ENCODE assay signal across 8 cellular contexts in the genomic region with DNA sequence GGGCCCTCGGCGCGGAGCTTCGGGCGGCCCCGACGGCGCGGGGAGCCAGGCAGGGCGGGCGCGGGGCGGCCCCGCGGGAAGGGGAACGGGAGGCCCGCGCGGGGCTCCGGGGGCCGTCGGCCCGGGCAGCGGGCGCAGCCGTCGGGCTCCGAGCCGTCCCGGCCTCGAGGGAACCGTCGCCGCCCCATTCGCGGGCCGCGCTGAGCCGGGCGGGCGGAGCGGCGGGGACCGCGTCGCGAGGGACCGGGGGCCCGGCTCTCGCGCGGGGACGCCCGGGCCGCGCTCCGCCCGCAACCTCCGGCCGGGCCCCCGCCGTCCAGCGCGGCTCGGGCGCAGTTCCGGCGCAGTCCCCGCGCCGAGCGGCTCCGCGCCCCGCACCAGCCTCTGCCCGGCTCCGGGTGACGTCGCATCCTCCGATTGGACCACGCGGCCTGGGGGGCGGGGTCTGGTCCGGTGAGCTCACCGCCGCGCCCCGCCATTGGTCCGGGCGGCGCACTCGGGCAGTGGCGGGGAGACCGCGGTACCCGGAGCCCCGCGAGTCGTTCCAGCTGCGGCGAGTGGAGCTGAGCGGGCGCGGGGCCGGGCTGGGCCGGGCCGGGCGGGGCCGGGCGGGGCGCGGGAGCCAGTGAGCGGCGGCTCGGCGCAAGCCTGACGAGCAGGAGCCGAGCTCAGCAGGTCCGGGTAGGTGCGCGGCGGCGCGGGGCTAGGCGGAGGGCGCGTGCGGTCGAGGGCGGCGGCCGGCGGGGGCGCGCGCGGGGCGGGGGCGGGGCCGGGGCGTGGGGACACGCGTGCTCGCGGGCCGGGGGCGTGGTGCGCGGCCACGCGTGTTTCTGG.
DNase-seq lines count a peak whose midpoint lies in the region; ATAC-seq and TF ChIP-seq lines count a peak whose summit lies in the region.

No MANE protein-coding gene starts in this region.

- H3K79me2 ChIP-seq in OCI-LY7 (ENCODE audit: insufficient read depth, low read depth, low read length) = no peaks in the 10 kb centered on the region

- peaks cover 44% of the 10 kb centered on the region for H3K27me3 Mint-ChIP-seq in activated CD4-positive, alpha-beta T cell treated with anti-CD3 and anti-CD28 coated beads for 36 hours
- H3K27me3 Mint-ChIP-seq in chondrocyte (ENCODE audit: low read depth) = peaks cover 3% of the 10 kb centered on the region

- peaks cover 18% of the 10 kb centered on the region for H3K4me1 Mint-ChIP-seq in activated CD4-positive, alpha-beta T cell treated with anti-CD3 and anti-CD28 coated beads for 36 hours
- peaks cover 8% of the 10 kb centered on the region for H3K4me1 Mint-ChIP-seq in chondrocyte (ENCODE audit: low read depth)

- ATAC-seq in GM18502 (IDR thresholded peaks at IDR 0.05; ENCODE audit: poor library complexity, unreplicated experiment) (peak; percentile 98), HG02885 (IDR thresholded peaks at IDR 0.05; ENCODE audit: poor library complexity, unreplicated experiment) (peak; percentile 95), left colon (peak; percentile 99)
- peak; percentile 98 for ATAC-seq in activated CD4-positive, alpha-beta T cell treated with anti-CD3 and anti-CD28 coated beads for 36 hours

- H3K9me3 ChIP-seq in OCI-LY7 (ENCODE audit: low read length) = no peaks in the 10 kb centered on the region

- BruUV-seq in OCI-LY7 (replicated peaks; lab: Mats Ljungman, UMichigan) = no TSS peak

- H3K27ac ChIP-seq in OCI-LY7 (ENCODE audit: low read depth, low read length, poor library complexity, severe bottlenecking) = no peak overlapping the region

- no peaks in the 10 kb centered on the region for H3K4me1 ChIP-seq in OCI-LY7 (ENCODE audit: insufficient read depth, low read length, poor library complexity, severe bottlenecking)

- H3K4me2 ChIP-seq in OCI-LY7 (ENCODE audit: low read length) = no peak overlapping the region

- no peak overlapping the region for H2AFZ ChIP-seq in OCI-LY7 (ENCODE audit: low read length)

- POLR2A ChIA-PET in activated CD4-positive, alpha-beta T cell treated with anti-CD3 and anti-CD28 coated beads for 36 hours (lab: Charles Lee) = interaction anchor here (0.5 to 1.2 kb wide), 2 partner anchors 9 to 240 kb away, joined by 3 to 5 read pairs; no protein-coding TSS in a partner anchor
- POLR2A ChIA-PET in OCI-LY7 (lab: Charles Lee) = no interaction called here

- no peaks in the 10 kb centered on the region for H4K20me1 ChIP-seq in OCI-LY7 (ENCODE audit: insufficient read depth, low read length)

- no peak overlapping the region for H3K27ac Mint-ChIP-seq in activated CD4-positive, alpha-beta T cell treated with anti-CD3 and anti-CD28 coated beads for 36 hours
- no peak overlapping the region for H3K27ac Mint-ChIP-seq in chondrocyte (ENCODE audit: unreplicated experiment)

- intact Hi-C loops in activated CD4-positive, alpha-beta T cell treated with anti-CD3 and anti-CD28 coated beads for 36 hours (cut with DNase I, micrococcal nuclease) = loop anchor here in 1 of 2 experiments (1.0 to 10.0 kb wide), 5 partner anchors 24 to 920 kb away; partner anchors contain the start of genes CAMTA1 and VAMP3
- intact Hi-C loops in left colon (cut with DNase I, micrococcal nuclease) (no loop called here), OCI-LY7 (cut with micrococcal nuclease; ENCODE audit: unreplicated experiment) (no loop called here)

- CTCF ChIA-PET in activated CD4-positive, alpha-beta T cell treated with anti-CD3 and anti-CD28 coated beads for 36 hours (lab: Charles Lee) = interaction anchor here (0.7 to 1.4 kb wide), 8 partner anchors 19 to 141 kb away, joined by 3 to 7 read pairs (median 4); no protein-coding TSS in a partner anchor
- CTCF ChIA-PET in OCI-LY7 (lab: Charles Lee; ENCODE audit: unreplicated experiment) = no interaction called here

- H3K36me3 ChIP-seq in OCI-LY7 (ENCODE audit: insufficient read depth, low read length) = no peaks in the 10 kb centered on the region

- TF ChIP-seq CTCF in chondrocyte (IDR thresholded peaks at IDR 0.05) (no peak), OCI-LY7 (conservative IDR thresholded peaks at IDR 0.05; ENCODE audit: low read length) (no peak)

- no peak overlapping the region for H3K4me3 ChIP-seq in OCI-LY7 (ENCODE audit: low read depth, low read length, poor library complexity, severe bottlenecking)

- peak; percentile 46 for DNase-seq in NCI-H2081 treated with DMSO at 0.1 percent for 48 hours (lab: John Stamatoyannopoulos, UW)
- peak; percentile 95 for DNase-seq in activated CD4-positive, alpha-beta T cell treated with anti-CD3 and anti-CD28 coated beads for 36 hours
- DNase-seq in chondrocyte (ENCODE audit: low spot score) = peak; percentile 95
- DNase-seq in left colon = peak; percentile 89 to 94
- DNase-seq in stimulated activated CD4-positive, alpha-beta T cell treated with anti-CD3 and anti-CD28 coated beads, Interleukin-1b, Interleukin-23, amount 100 ng/mL, for 24 hours (ENCODE audit: low read depth in 4 of 4, low spot score in 1 of 4) = peak; percentile 76 to 92 (median 88)
- no peak for DNase-seq in OCI-LY7 (ENCODE audit: low spot score)

- H3K9me2 ChIP-seq in OCI-LY7 (ENCODE audit: insufficient read depth, low read length) = no peaks in the 10 kb centered on the region

- peaks cover 2% of the 10 kb centered on the region for H3K36me3 Mint-ChIP-seq in activated CD4-positive, alpha-beta T cell treated with anti-CD3 and anti-CD28 coated beads for 36 hours (ENCODE audit: low read depth)
- peaks cover 1% of the 10 kb centered on the region for H3K36me3 Mint-ChIP-seq in chondrocyte (ENCODE audit: low read depth)

- H3K4me3 Mint-ChIP-seq in activated CD4-positive, alpha-beta T cell treated with anti-CD3 and anti-CD28 coated beads for 36 hours = peak overlapping the region; percentile 61
- H3K4me3 Mint-ChIP-seq in chondrocyte (ENCODE audit: unreplicated experiment) = peak overlapping the region; percentile 71

- H3K9me3 Mint-ChIP-seq in activated CD4-positive, alpha-beta T cell treated with anti-CD3 and anti-CD28 coated beads for 36 hours (ENCODE audit: low read depth) = no peaks in the 10 kb centered on the region
- no peaks in the 10 kb centered on the region for H3K9me3 Mint-ChIP-seq in chondrocyte (ENCODE audit: low read depth)
